12 cellular contexts compared by ENCODE assay signal in genomic region chr21:16424331-16424749, GRCh38.
DNase-seq lines count a peak whose midpoint lies in the region; ATAC-seq, FAIRE-seq and TF ChIP-seq lines count a peak whose summit lies in the region.
"Had no signal": no experiment of that assay in that cellular context is flagged by ENCODE, and none has a peak within 500 bp of the region (broad histone marks: within the 10 kb centered on the region; RNA-seq: fewer than 3 reads in every experiment).

No MANE protein-coding gene starts in this region.

- no peak overlapping the region for H3K14ac ChIP-seq in H9 (ENCODE audit: insufficient read depth, low read length)

- TF ChIP-seq EP300 in sigmoid colon (IDR thresholded peaks at IDR 0.05), result no peak

- no peaks in the 10 kb centered on the region for H3K27me3 ChIP-seq in adipocyte (replicated peaks; ENCODE audit: control insufficient read depth, insufficient read depth, low read length)
- H3K27me3 ChIP-seq in foreskin keratinocyte, result no peaks in the 10 kb centered on the region
- no peaks in the 10 kb centered on the region for H3K27me3 ChIP-seq in sigmoid colon
- H3K27me3 ChIP-seq in H9 (ENCODE audit: insufficient read depth, low read length), result no peaks in the 10 kb centered on the region
- H3K27me3 ChIP-seq: colonic mucosa had no signal

- in situ Hi-C loops in GM13977 (cut with MboI; ENCODE audit: low pct_unique_long_range_greater_than_20kb, low sequenced_read_pairs, unreplicated experiment), result no loop called here

- peak; percentile 72 for ATAC-seq in foreskin keratinocyte
- ATAC-seq: HCT116 had no signal

- H3K36me3 Mint-ChIP-seq in H9 (ENCODE audit: insufficient read depth in 1 of 3, low read depth in 3 of 3), result no peaks in the 10 kb centered on the region

- intact Hi-C loops in sigmoid colon (cut with DNase I), result loop anchor here (10.0 kb wide), 1 partner anchor 110 kb away; no protein-coding TSS in a partner anchor

- no peak overlapping the region for H3K56ac ChIP-seq in H9 (ENCODE audit: insufficient read length, low read depth, low read length)

- no peaks in the 10 kb centered on the region for H3K79me2 ChIP-seq in H9 (ENCODE audit: insufficient read depth, low read length)

- H3T11ph ChIP-seq in H9 (ENCODE audit: low read length), result no peak overlapping the region

- no peaks in the 10 kb centered on the region for H4K20me1 ChIP-seq in H9 (ENCODE audit: control insufficient read depth, insufficient read depth, insufficient read length)

- H3K4me1 ChIP-seq in adipocyte (ENCODE audit: control insufficient read depth, insufficient read depth, low read length) (peaks cover 31% of the 10 kb centered on the region), foreskin keratinocyte (peaks cover 17% of the 10 kb centered on the region), sigmoid colon (peaks cover 0 to 23% (median 13%) of the 10 kb centered on the region in 4 donors), H9 (ENCODE audit: insufficient read depth, low read length) (no peaks in the 10 kb centered on the region)
- H3K4me1 ChIP-seq: colonic mucosa had no signal

- H4K91ac ChIP-seq in H9 (ENCODE audit: insufficient read length, low read depth, low read length), result no peak overlapping the region

- H2AFZ ChIP-seq in H9 (ENCODE audit: low read length), result no peak overlapping the region

- H2AK5ac ChIP-seq in H9 (ENCODE audit: insufficient read length, low read length), result no peak overlapping the region

- H3K4me3 Mint-ChIP-seq in H9, result no peak overlapping the region

- no peak overlapping the region for H3K27ac Mint-ChIP-seq in H9

- H3K9ac ChIP-seq in adipocyte (ENCODE audit: low read length), result peak overlapping the region; percentile 91
- no peak overlapping the region for H3K9ac ChIP-seq in H9 (ENCODE audit: extremely low read depth, insufficient read length, low read length)

- no peaks in the 10 kb centered on the region for H3K79me1 ChIP-seq in H9 (ENCODE audit: insufficient read depth, low read depth, low read length, poor library complexity, severe bottlenecking)

- no peak overlapping the region for H3K4ac ChIP-seq in H9 (ENCODE audit: low read depth, low read length)

- no peaks in the 10 kb centered on the region for H3K4me1 Mint-ChIP-seq in H9

- no peak overlapping the region for H4K5ac ChIP-seq in H9 (ENCODE audit: insufficient read length, low read depth, low read length)

- DNase-seq in adipocyte (ENCODE audit: low read depth) (no peak), foreskin keratinocyte (peak; percentile 45 to 71), sigmoid colon (no peak), COLO668 (lab: John Stamatoyannopoulos, UW; ENCODE audit: unreplicated experiment) (no peak), GM13977 (ENCODE audit: low spot score) (no peak), H9 (no peak), GM19240 (ENCODE audit: insufficient read length, low spot score) (no peak)
- DNase-seq: colonic mucosa, left cardiac atrium, SW 1271 had no signal

- H2BK20ac ChIP-seq in H9 (ENCODE audit: low read depth, low read length, poor library complexity, severe bottlenecking), result no peak overlapping the region

- no peak overlapping the region for H3K27ac ChIP-seq in foreskin keratinocyte
- H3K27ac ChIP-seq in sigmoid colon, result peak overlapping the region; percentile 31 to 76 (median 53)
- H3K27ac ChIP-seq in H9 (ENCODE audit: insufficient read length, low read depth, low read length), result no peak overlapping the region
- H3K27ac ChIP-seq: colonic mucosa had no signal

- H3K9me3 ChIP-seq in adipocyte (ENCODE audit: control insufficient read depth, low read length), result no peaks in the 10 kb centered on the region
- H3K9me3 ChIP-seq in sigmoid colon, result no peaks in the 10 kb centered on the region
- no peaks in the 10 kb centered on the region for H3K9me3 ChIP-seq in H9 (ENCODE audit: control insufficient read depth, low read depth, low read length)
- H3K9me3 ChIP-seq: colonic mucosa had no signal

- no peak overlapping the region for H3K4me2 ChIP-seq in H9 (ENCODE audit: insufficient read depth, insufficient read length, low read length)

- no peak overlapping the region for H2BK5ac ChIP-seq in H9 (ENCODE audit: insufficient read length, low read length)

- 31 to 59% methylated on average over 5 of the region's 5 CpGs for WGBS in sigmoid colon, 2 donors
- WGBS in H9 (ENCODE audit: extremely low coverage, insufficient read length, low lambda C conversion rate), result no CpG with 5 or more reads among the region's 5 CpGs

- FAIRE-seq in G401.6 (lab: Jason Lieb, UNC), result peak; percentile 3

- no peak for TF ChIP-seq POLR2A in sigmoid colon (IDR thresholded peaks at IDR 0.05)

- H3K36me3 ChIP-seq in adipocyte (ENCODE audit: control insufficient read depth, insufficient read depth, low read length, severe bottlenecking), result no peaks in the 10 kb centered on the region
- no peaks in the 10 kb centered on the region for H3K36me3 ChIP-seq in sigmoid colon
- H3K36me3 ChIP-seq: colonic mucosa had no signal

- no peak overlapping the region for H4K8ac ChIP-seq in H9 (replicated peaks; ENCODE audit: insufficient read length, low read depth, low read length)

- no peaks in the 10 kb centered on the region for H3K27me3 Mint-ChIP-seq in H9 (ENCODE audit: low read depth)

- no peak overlapping the region for H2BK15ac ChIP-seq in H9 (ENCODE audit: low read depth, low read length)

- H3K23me2 ChIP-seq in H9 (ENCODE audit: insufficient read length, low read depth, low read length, poor library complexity, severe bottlenecking), result no peaks in the 10 kb centered on the region

- TF ChIP-seq CTCF in foreskin keratinocyte (conservative IDR thresholded peaks at IDR 0.05) (no peak), sigmoid colon (IDR thresholded peaks at IDR 0.05) (no peak), GM13977 (IDR thresholded peaks at IDR 0.05; ENCODE audit: extremely low read depth, insufficient read depth, missing control alignments) (no peak), H9 (conservative IDR thresholded peaks at IDR 0.05) (no peak)

- H3K9me3 Mint-ChIP-seq in H9, result no peaks in the 10 kb centered on the region; a peak in 1 of 5 replicates

- peak overlapping the region; percentile 83 for H3K4me3 ChIP-seq in adipocyte (ENCODE audit: low read length)
- peak overlapping the region; percentile 1 to 41 (median 20) for H3K4me3 ChIP-seq in sigmoid colon
- H3K4me3 ChIP-seq: colonic mucosa had no signal

- H3K23ac ChIP-seq in H9 (ENCODE audit: insufficient read length, low read depth, low read length), result no peak overlapping the region

- no peak overlapping the region for H2BK120ac ChIP-seq in H9 (ENCODE audit: low read depth, low read length, poor library complexity, severe bottlenecking)

- no peak overlapping the region for H3K18ac ChIP-seq in H9 (ENCODE audit: insufficient read length, low read depth, low read length)

- no peak overlapping the region for H2BK12ac ChIP-seq in H9 (ENCODE audit: insufficient read length, low read depth, low read length)

Comparison
In these comparisons a context has a peak if more than half of its experiments do, and no peak if none do; other contexts are left out.
1. DNase-seq: peak in foreskin keratinocyte (2 of 2); none in adipocyte (single experiment), sigmoid colon (single experiment), COLO668 (single experiment), GM13977 (single experiment), H9 (single experiment) and GM19240 (single experiment).
2. H3K27ac ChIP-seq: peak in sigmoid colon (4 of 4); none in foreskin keratinocyte (single experiment) and H9 (single experiment).